8 cellular contexts compared by ENCODE assay signal in genomic region chr3:127779747-127780146, GRCh38. TPM values are rescaled to one million over a fixed set of nuclear protein-coding genes. Genes with fewer than 3 reads are reported as not detected.
DNase-seq lines count a peak whose midpoint lies in the region; ATAC-seq and TF ChIP-seq lines count a peak whose summit lies in the region.
"Had no signal": no experiment of that assay in that cellular context is flagged by ENCODE, and none has a peak within 500 bp of the region (broad histone marks: within the 10 kb centered on the region; RNA-seq: fewer than 3 reads in every experiment).

No MANE protein-coding gene starts in this region.

- 61 to 72% methylated on average over 3 of the region's 3 CpGs for WGBS in body of pancreas, 2 donors

- intact Hi-C loops in body of pancreas (cut with DNase I) (no loop called here), gastrocnemius medialis (cut with DNase I; ENCODE audit: low total_unique reads) (loop anchor here (5.0 to 10.0 kb wide), 2 partner anchors 38 to 595 kb away; no protein-coding TSS in a partner anchor)

- TF ChIP-seq CTCF in HL-60 (IDR thresholded peaks at IDR 0.05; ENCODE audit: insufficient read depth, low read length) = no peak
- TF ChIP-seq CTCF in body of pancreas (IDR thresholded peaks at IDR 0.05) = no peak
- TF ChIP-seq CTCF in gastrocnemius medialis (IDR thresholded peaks at IDR 0.05 in 4 of 5, conservative IDR thresholded peaks at IDR 0.05 in 1 of 5) = no peak

- H3K4me3 ChIP-seq in HL-60 (replicated peaks; ENCODE audit: insufficient read depth, low read length) (no peak overlapping the region), body of pancreas (no peak overlapping the region), gastrocnemius medialis (no peak overlapping the region)

- H3K36me3 ChIP-seq in body of pancreas (replicated peaks in 1 of 2; ENCODE audit: insufficient read depth in 1 of 2, low read depth in 2 of 2) = no peaks in the 10 kb centered on the region
- H3K36me3 ChIP-seq in gastrocnemius medialis = peaks cover 0 to 4% of the 10 kb centered on the region in 2 donors

- H3K27me3 ChIP-seq in HL-60 (ENCODE audit: insufficient read depth, poor library complexity, severe bottlenecking) = no peaks in the 10 kb centered on the region
- H3K27me3 ChIP-seq in body of pancreas = no peaks in the 10 kb centered on the region
- no peaks in the 10 kb centered on the region for H3K27me3 ChIP-seq in gastrocnemius medialis

- peak in 1 of 2 experiments; percentile 73 for DNase-seq in HL-60 (ENCODE audit: low read depth in 1 of 2, low spot score in 1 of 2)
- peak in 1 of 4 donors; percentile 52 for DNase-seq in body of pancreas
- DNase-seq in gastrocnemius medialis = peak in 1 of 2 donors; percentile 70
- no peak for DNase-seq in AML-193 (lab: John Stamatoyannopoulos, UW)
- DNase-seq: NCI-H524 treated with DMSO at 0.1 percent for 48 hours had no signal

- ATAC-seq in GM18498 (IDR thresholded peaks at IDR 0.05; ENCODE audit: unreplicated experiment) (peak; percentile 49), body of pancreas (peak; percentile 31), gastrocnemius medialis (peak; percentile 92 to 95), GM21367 (IDR thresholded peaks at IDR 0.05; ENCODE audit: unreplicated experiment) (no peak), HG03460 (IDR thresholded peaks at IDR 0.05; ENCODE audit: unreplicated experiment) (no peak)

- in situ Hi-C loops in gastrocnemius medialis (cut with MboI; ENCODE audit: low sequenced_read_pairs in 4 of 4) = no loop called here

- H3K4me1 ChIP-seq in body of pancreas (peaks cover 23% of the 10 kb centered on the region), gastrocnemius medialis (peaks cover 60 to 85% of the 10 kb centered on the region in 2 donors)

- H3K9me3 ChIP-seq in body of pancreas (no peaks in the 10 kb centered on the region), gastrocnemius medialis (no peaks in the 10 kb centered on the region)

- H3K27ac ChIP-seq in HL-60 (replicated peaks) (peak overlapping the region; percentile 42), body of pancreas (peak overlapping the region in 1 of 4 donors; percentile 66), gastrocnemius medialis (peak overlapping the region; percentile 79 to 92 (median 85))

- TF ChIP-seq POLR2A in body of pancreas (IDR thresholded peaks at IDR 0.05) (no peak), gastrocnemius medialis (IDR thresholded peaks at IDR 0.05) (no peak)

RNA-seq across cellular contexts. Expression of gene MGLL, which starts 42.6 kb away (rescaled TPM):
- total RNA-seq in body of pancreas (10 to 100 TPM; 14.8 to 20.2 TPM), gastrocnemius medialis (10 to 100 TPM; 26.5 to 50.2 (median 43.8) TPM)

Comparison
In these comparisons a context has a peak if more than half of its experiments do, and no peak if none do; other contexts are left out.
1. ATAC-seq: peak in GM18498 (single experiment), body of pancreas (single experiment) and gastrocnemius medialis (2 of 2); none in GM21367 (single experiment) and HG03460 (single experiment).